8 cellular contexts compared by ENCODE assay signal in the genomic region with DNA sequence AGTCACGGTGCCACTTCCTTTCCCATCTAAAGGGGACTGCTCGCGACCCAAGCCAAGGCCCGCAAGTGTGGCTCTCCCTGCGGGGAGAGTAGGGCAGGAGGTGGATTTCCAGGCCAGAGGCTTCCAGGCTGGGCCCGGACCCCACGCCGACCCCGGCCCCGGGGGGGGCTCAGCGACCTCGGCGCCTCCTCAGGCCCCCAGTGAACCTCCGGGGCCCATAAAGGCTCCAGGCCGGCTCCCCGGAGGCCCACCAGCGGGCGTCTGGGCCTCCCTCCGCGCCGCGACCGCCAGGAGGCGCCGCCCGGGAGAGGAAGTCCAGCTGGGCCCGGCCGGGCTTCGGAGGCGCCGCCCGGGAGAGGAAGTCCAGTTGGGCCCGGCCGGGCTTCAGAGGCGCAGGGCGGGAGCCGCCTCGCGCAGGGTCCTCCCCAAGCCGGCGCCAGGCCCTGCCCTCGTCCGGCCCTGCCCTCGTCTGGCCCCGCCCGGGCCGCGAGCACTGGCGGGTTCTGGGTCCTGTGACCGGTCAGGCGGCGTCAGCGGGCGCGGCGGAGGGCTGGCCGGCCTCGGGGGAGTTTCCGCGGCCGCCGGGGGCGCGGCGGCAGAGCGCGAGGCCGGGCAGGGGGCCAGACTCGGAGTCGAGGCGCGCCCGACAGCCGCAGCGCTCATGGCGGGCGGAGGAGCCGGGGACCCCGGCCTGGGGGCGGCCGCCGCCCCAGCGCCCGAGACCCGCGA. TPM values are rescaled to one million over a fixed set of nuclear protein-coding genes. Genes with fewer than 3 reads are reported as not detected.
A peak's percentile ranks its signal among the peaks of the same experiment; 100 is the strongest.
DNase-seq lines count a peak whose midpoint lies in the region; ATAC-seq and TF ChIP-seq lines count a peak whose summit lies in the region.

Gene RAB32, plus strand, starts transcription at position 623 of the 729 bp plus-strand sequence. Its CDS starts 39 bp downstream, at position 662.

- in situ Hi-C loops in GM13976 (cut with MboI; ENCODE audit: low sequenced_read_pairs, unreplicated experiment) = no loop called here

- intact Hi-C loops in Right ventricle myocardium superior (cut with DNase I) = no loop called here

- peak; percentile 75 for ATAC-seq in HG02943 (IDR thresholded peaks at IDR 0.05; ENCODE audit: low read depth, unreplicated experiment)
- ATAC-seq in Right ventricle myocardium superior (ENCODE audit: poor library complexity) = peak; percentile 97

- peak; percentile 87 for DNase-seq in 8988T
- peak; percentile 60 for DNase-seq in GM13976 (ENCODE audit: low spot score)
- DNase-seq in NCI-H510A treated with DMSO at 0.1 percent for 48 hours (lab: John Stamatoyannopoulos, UW) = peak; percentile 42
- DNase-seq in amniotic epithelial cell (ENCODE audit: low read depth) = peak; percentile 92
- DNase-seq in Right ventricle myocardium superior = peak; percentile 97
- peak; percentile 63 for DNase-seq in non-pigmented ciliary epithelial cell (ENCODE audit: low read depth)
- no peak for DNase-seq in activated effector memory CD4-positive, alpha-beta T cell treated with anti-CD3 and anti-CD28 coated beads, Interleukin-2, amount 50 U/mL, for 16 hours

- peak; percentile 11 for TF ChIP-seq CTCF in GM13976 (IDR thresholded peaks at IDR 0.05; ENCODE audit: borderline replicate concordance, control extremely low read depth, extremely low read depth, insufficient read depth, missing control alignments)

RNA-seq across cellular contexts. Expression of gene RAB32, which starts in this region (rescaled TPM):
- 5.3 TPM for total RNA-seq in Right ventricle myocardium superior
